ENCODE assay signal across 19 cellular contexts in the genomic region with DNA sequence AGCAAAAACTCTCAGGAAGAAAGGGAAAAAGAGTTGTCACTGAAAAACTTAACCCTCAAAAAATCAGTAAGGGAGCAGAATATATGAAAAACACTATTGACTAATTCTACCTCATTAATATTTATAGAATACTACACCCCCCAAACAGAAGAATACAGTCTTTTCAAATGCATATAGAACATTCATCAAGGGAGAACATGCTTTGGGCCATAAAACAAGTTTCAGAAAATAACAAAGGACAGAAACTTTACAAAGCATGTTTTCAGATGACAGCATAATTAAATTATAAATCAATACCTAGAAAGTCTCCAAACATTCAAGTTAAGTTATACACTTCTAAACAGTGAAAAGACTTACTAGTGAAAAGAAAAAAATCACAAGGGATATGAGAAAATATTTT.
"Had no signal": no experiment of that assay in that cellular context is flagged by ENCODE, and none has a peak within 500 bp of the region (broad histone marks: within the 10 kb centered on the region; RNA-seq: fewer than 3 reads in every experiment).

No MANE protein-coding gene starts in this region.

- DNase-seq: colonic mucosa; cortex of kidney; dermis blood vessel endothelial cell; dorsolateral prefrontal cortex; effector CD4-positive, alpha-beta T cell; effector CD8-positive, alpha-beta T cell; effector memory CD4-positive, alpha-beta T cell; effector memory CD8-positive, alpha-beta T cell; endodermal cell; erythroblast; esophagus squamous epithelium; foreskin fibroblast; foreskin keratinocyte; foreskin melanocyte; gastrocnemius medialis; glutamatergic neuron; head of caudate nucleus; heart left ventricle; heart right ventricle had no signal
